In the genomic region with DNA sequence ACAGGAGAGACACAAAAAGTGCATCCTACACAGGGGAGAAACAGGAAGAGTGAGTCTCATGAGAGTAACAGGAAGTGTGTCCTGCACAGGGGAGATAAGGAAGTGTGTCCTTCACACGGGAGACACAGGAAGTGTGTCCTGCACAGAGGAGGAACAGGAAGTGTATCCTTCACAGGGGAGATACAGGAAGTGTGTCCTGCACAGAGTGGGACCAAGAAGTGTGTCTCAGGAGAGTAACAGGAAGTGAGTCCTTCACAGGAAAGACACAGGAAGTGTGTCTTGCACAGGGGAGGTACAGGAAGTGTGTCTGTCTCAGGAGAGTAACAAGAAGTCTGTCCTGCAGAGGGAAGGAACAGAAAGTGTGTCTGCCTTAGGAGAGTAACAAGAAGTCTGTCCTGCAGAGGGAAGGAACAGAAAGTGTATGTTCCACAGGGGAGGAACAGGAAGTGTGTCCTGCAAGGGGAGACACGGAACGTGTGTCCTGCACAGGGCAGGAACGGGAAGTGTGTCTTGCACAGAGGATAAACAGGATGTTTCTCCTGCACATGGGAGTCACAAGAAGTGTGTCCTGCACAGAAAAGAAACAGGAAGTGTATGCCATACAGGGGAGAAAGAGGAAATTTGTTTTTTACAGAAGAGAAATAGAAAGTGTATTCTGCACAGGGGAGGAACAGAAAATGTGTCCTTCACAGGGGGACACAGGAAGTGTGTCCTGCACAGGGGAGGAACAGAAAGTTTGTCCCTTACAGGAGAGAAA, we compare ENCODE assay signal across 9 cellular contexts.
DNase-seq lines count a peak whose midpoint lies in the region; ATAC-seq and TF ChIP-seq lines count a peak whose summit lies in the region.
"Had no signal": no experiment of that assay in that cellular context is flagged by ENCODE, and none has a peak within 500 bp of the region (broad histone marks: within the 10 kb centered on the region; RNA-seq: fewer than 3 reads in every experiment).

No MANE protein-coding gene starts in this region.

- H3K27me3 ChIP-seq in HAP-1 (ENCODE audit: low read depth): 0 out of 2 replicates have a peak, but pooled peaks cover 3% of the 10 kb centered on the region
- H3K27me3 ChIP-seq in PC-3 (ENCODE audit: low read length): no peaks in the 10 kb centered on the region
- H3K27me3 ChIP-seq in mesenchymal stem cell (ENCODE audit: control insufficient read depth in 1 of 2, insufficient read depth in 1 of 2, low read length in 2 of 2): no peaks in the 10 kb centered on the region
- H3K27me3 ChIP-seq: cardiac muscle cell had no signal

- in situ Hi-C loops in HAP-1 (cut with MboI; ENCODE audit: low sequenced_read_pairs): no loop called here

- ATAC-seq in GM18498 (IDR thresholded peaks at IDR 0.05; ENCODE audit: unreplicated experiment): peak; percentile 56
- no peak for ATAC-seq in PC-3
- no peak for ATAC-seq in HG02763 (IDR thresholded peaks at IDR 0.05; ENCODE audit: unreplicated experiment)
- no peak for ATAC-seq in HG02970 (IDR thresholded peaks at IDR 0.05; ENCODE audit: low FRiP score, unreplicated experiment)

- H3K9me3 ChIP-seq in HAP-1: no peaks in the 10 kb centered on the region; the same call in 1 of the 2 replicates
- no peaks in the 10 kb centered on the region; the same call in 1 of the 2 replicates for H3K9me3 ChIP-seq in PC-3 (ENCODE audit: low read length)
- no peaks in the 10 kb centered on the region for H3K9me3 ChIP-seq in mesenchymal stem cell (ENCODE audit: control insufficient read depth, low read length)

- WGBS in mesenchymal stem cell: 52% methylated on average over 4 of the region's 4 CpGs

- H3K27ac ChIP-seq in PC-3 (ENCODE audit: low read length) (no peak overlapping the region), mesenchymal stem cell (ENCODE audit: low read length, poor library complexity, severe bottlenecking) (no peak overlapping the region)
- H3K27ac ChIP-seq: cardiac muscle cell had no signal

- peak overlapping the region; percentile 70 for H4K91ac ChIP-seq in mesenchymal stem cell (ENCODE audit: low read length)

- H2BK12ac ChIP-seq in mesenchymal stem cell (ENCODE audit: low read length in 2 of 2): no peak overlapping the region

- H3K9me2 ChIP-seq in PC-3 (replicated peaks; ENCODE audit: low read length): no peaks in the 10 kb centered on the region

- H3K79me1 ChIP-seq in mesenchymal stem cell (replicated peaks; ENCODE audit: low read length, poor library complexity, severe bottlenecking): no peaks in the 10 kb centered on the region

- H4K20me1 ChIP-seq in PC-3 (ENCODE audit: low read length): no peaks in the 10 kb centered on the region

- H3F3A ChIP-seq in PC-3 (ENCODE audit: low read length, unreplicated experiment): no peaks in the 10 kb centered on the region

- H3K14ac ChIP-seq in mesenchymal stem cell (ENCODE audit: low read length in 2 of 2): peak overlapping the region in 1 of 2 experiments; percentile 11

- H2BK120ac ChIP-seq in mesenchymal stem cell (ENCODE audit: low read depth, low read length): peak overlapping the region; percentile 49

- intact Hi-C loops in PC-3 (cut with micrococcal nuclease): no loop called here

- BruUV-seq in PC-3 (replicated peaks; lab: Mats Ljungman, UMichigan): no TSS peak

- H3K9ac ChIP-seq in PC-3 (ENCODE audit: low read length): no peak overlapping the region
- no peak overlapping the region for H3K9ac ChIP-seq in mesenchymal stem cell (ENCODE audit: low read length)

- DNase-seq in HAP-1 (ENCODE audit: low spot score in 2 of 2): peak; percentile 22 to 37
- DNase-seq in PC-3: no peak
- DNase-seq in mesenchymal stem cell: no peak
- no peak for DNase-seq in NCI-H2107 treated with DMSO at 0.1 percent for 48 hours (lab: John Stamatoyannopoulos, UW; ENCODE audit: unreplicated experiment)
- DNase-seq in hepatic stellate cell (ENCODE audit: low spot score): no peak

- no peak overlapping the region for H2BK5ac ChIP-seq in mesenchymal stem cell (ENCODE audit: low read depth, low read length, poor library complexity, severe bottlenecking)

- H3K4me1 ChIP-seq in HAP-1: peaks cover 10% of the 10 kb centered on the region
- no peaks in the 10 kb centered on the region for H3K4me1 ChIP-seq in PC-3 (ENCODE audit: insufficient read depth, low read length)
- peaks cover 2% of the 10 kb centered on the region for H3K4me1 ChIP-seq in mesenchymal stem cell (ENCODE audit: control insufficient read depth, insufficient read depth, low read depth, low read length)

- CTCF ChIA-PET in PC-3 (lab: Charles Lee): no interaction called here

- H3K4me3 ChIP-seq in HAP-1: no peak overlapping the region
- H3K4me3 ChIP-seq in PC-3 (ENCODE audit: low read length): no peak overlapping the region
- H3K4me3 ChIP-seq in mesenchymal stem cell (ENCODE audit: insufficient read depth in 1 of 2, low read depth in 1 of 2, low read length in 2 of 2): no peak overlapping the region
- H3K4me3 ChIP-seq: cardiac muscle cell had no signal

- H3K23ac ChIP-seq in mesenchymal stem cell (ENCODE audit: low read length in 2 of 2): no peak overlapping the region

- no peak overlapping the region for H3K4me2 ChIP-seq in PC-3 (ENCODE audit: low read length)
- no peak overlapping the region for H3K4me2 ChIP-seq in mesenchymal stem cell (ENCODE audit: low read length, poor library complexity, severe bottlenecking)

- peak overlapping the region; percentile 95 for H4K8ac ChIP-seq in mesenchymal stem cell (ENCODE audit: low read length)

- no peak overlapping the region for H2AK5ac ChIP-seq in mesenchymal stem cell (ENCODE audit: low read length, severe bottlenecking)

- POLR2A ChIA-PET in PC-3 (lab: Charles Lee; ENCODE audit: unreplicated experiment): no interaction called here

- no peak overlapping the region for H2BK15ac ChIP-seq in mesenchymal stem cell (ENCODE audit: low read depth, poor library complexity, severe bottlenecking)

- no peaks in the 10 kb centered on the region for H3K79me2 ChIP-seq in PC-3 (ENCODE audit: low read length)

- TF ChIP-seq CTCF in PC-3 (conservative IDR thresholded peaks at IDR 0.05; ENCODE audit: low read depth, low read length): no peak

- H3K4ac ChIP-seq in mesenchymal stem cell (ENCODE audit: low read depth in 1 of 2, low read length in 2 of 2): peak overlapping the region; percentile 50 to 75

- H2AFZ ChIP-seq in PC-3 (ENCODE audit: low read length): 0 out of 2 replicates have a peak overlapping the region, but pooled peaks have one; percentile 22
- peak overlapping the region; percentile 3 for H2AFZ ChIP-seq in mesenchymal stem cell (ENCODE audit: low read depth, low read length)

- peak overlapping the region; percentile 75 to 83 for H3K18ac ChIP-seq in mesenchymal stem cell (ENCODE audit: low read depth in 1 of 2, low read length in 2 of 2)

- no peaks in the 10 kb centered on the region for H3K36me3 ChIP-seq in HAP-1 (replicated peaks)
- H3K36me3 ChIP-seq in PC-3 (ENCODE audit: low read depth, low read length): no peaks in the 10 kb centered on the region
- H3K36me3 ChIP-seq in mesenchymal stem cell (ENCODE audit: control insufficient read depth in 1 of 2, insufficient read depth in 2 of 2, low read depth in 1 of 2, low read length in 2 of 2): no peaks in the 10 kb centered on the region
- H3K36me3 ChIP-seq: cardiac muscle cell had no signal

Comparison
In these comparisons a context has a peak if more than half of its experiments do, and no peak if none do; other contexts are left out.
1. DNase-seq: peak in HAP-1 (2 of 2); none in PC-3 (single experiment), mesenchymal stem cell (single experiment), NCI-H2107 treated with DMSO at 0.1 percent for 48 hours (single experiment) and hepatic stellate cell (single experiment).